ENCODE assay signal across 26 cellular contexts in genomic region chr7:138129551-138130165, GRCh38. TPM values are rescaled to one million over a fixed set of nuclear protein-coding genes. Genes with fewer than 3 reads are reported as not detected.
A peak's percentile ranks its signal among the peaks of the same experiment; 100 is the strongest.
DNase-seq lines count a peak whose midpoint lies in the region; ATAC-seq, FAIRE-seq and TF ChIP-seq lines count a peak whose summit lies in the region.
"Had no signal": no experiment of that assay in that cellular context is flagged by ENCODE, and none has a peak within 500 bp of the region (broad histone marks: within the 10 kb centered on the region; RNA-seq: fewer than 3 reads in every experiment).

No MANE protein-coding gene starts in this region.

- H3K18ac ChIP-seq in H1 (ENCODE audit: extremely low read depth, low read length), result no peak overlapping the region
- H3K18ac ChIP-seq in trophoblast cell (ENCODE audit: low read length), result no peak overlapping the region

- H4K91ac ChIP-seq in H1 (replicated peaks; ENCODE audit: insufficient read length, low read length) (no peak overlapping the region), trophoblast cell (ENCODE audit: low read depth, low read length) (no peak overlapping the region)

- H3K56ac ChIP-seq in H1 (replicated peaks; ENCODE audit: insufficient read length, low read depth, low read length), result no peak overlapping the region

- H2BK20ac ChIP-seq in H1 (ENCODE audit: low read length), result peak overlapping the region; percentile 72; the same call in 1 of the 2 replicates

- CTCF ChIA-PET in HepG2 (lab: Yijun Ruan, JAX; ENCODE audit: low intra/inter-chr PET ratio, low total read pairs) (no interaction called here), H1 (lab: Charles Lee; ENCODE audit: partially characterized antibody) (no interaction called here)

- H3K23me2 ChIP-seq in H1 (ENCODE audit: low read depth, low read length), result peaks cover 1% of the 10 kb centered on the region; the same call in 1 of the 2 replicates

- TF ChIP-seq CTCF in HepG2 (CRISPR knock-in tag; IDR thresholded peaks at IDR 0.05) (no peak), right lobe of liver (IDR thresholded peaks at IDR 0.05) (no peak), H1 (IDR thresholded peaks at IDR 0.05; ENCODE audit: control extremely low read depth in 1 of 3, insufficient read depth in 1 of 3, low read depth in 1 of 3, low read length in 3 of 3) (no peak)

- no peaks in the 10 kb centered on the region for H3K79me2 ChIP-seq in HepG2 (ENCODE audit: insufficient read depth, low read length)
- H3K79me2 ChIP-seq in H1 (ENCODE audit: control insufficient read depth in 1 of 2, insufficient read depth in 2 of 2, low read length in 2 of 2), result no peaks in the 10 kb centered on the region
- no peaks in the 10 kb centered on the region for H3K79me2 ChIP-seq in trophoblast cell (ENCODE audit: control insufficient read depth, insufficient read depth, low read length, poor library complexity)

- H3K9ac ChIP-seq in HepG2 (ENCODE audit: insufficient read depth, low read depth, low read length) (no peak overlapping the region), H1 (replicated peaks in 1 of 4; ENCODE audit: extremely low read depth in 1 of 4, low read depth in 3 of 4, low read length in 3 of 4) (no peak overlapping the region), trophoblast cell (ENCODE audit: low read length) (no peak overlapping the region)
- H3K9ac ChIP-seq: GM23248 had no signal

- H3K79me1 ChIP-seq in H1 (ENCODE audit: low read depth, low read length) (no peaks in the 10 kb centered on the region), trophoblast cell (ENCODE audit: low read length) (peaks cover 5% of the 10 kb centered on the region)

- FAIRE-seq in HepG2 (lab: Jason Lieb, UNC) (no peak), H1 (lab: Jason Lieb, UNC) (no peak)
- FAIRE-seq: A204.1, GM12892, GM19239 had no signal

- TF ChIP-seq RAD21 in HepG2 (CRISPR knock-in tag; IDR thresholded peaks at IDR 0.05) (no peak), H1 (IDR thresholded peaks at IDR 0.05 in 1 of 2, conservative IDR thresholded peaks at IDR 0.05 in 1 of 2; ENCODE audit: low read depth in 2 of 2, low read length in 2 of 2) (no peak)

- H3K4me1 ChIP-seq in HepG2 (ENCODE audit: insufficient read depth, low read length), result peaks cover 17% of the 10 kb centered on the region
- H3K4me1 ChIP-seq in right lobe of liver, result peaks cover 0 to 8% (median 0%) of the 10 kb centered on the region in 4 donors
- H3K4me1 ChIP-seq in H1 (replicated peaks in 1 of 4; ENCODE audit: control insufficient read depth in 3 of 4, insufficient read depth in 4 of 4, low read length in 3 of 4), result peaks cover 0 to 3% (median 0%) of the 10 kb centered on the region in 4 experiments; a peak in 1 of 7 replicates
- H3K4me1 ChIP-seq in trophoblast cell (ENCODE audit: control insufficient read depth in 1 of 2, insufficient read depth in 2 of 2, low read length in 2 of 2), result peaks cover 2 to 11% of the 10 kb centered on the region in 2 experiments

- WGBS in HepG2 (ENCODE audit: low lambda C conversion rate), result 94% methylated on average over 3 of the region's 3 CpGs
- WGBS in right lobe of liver (ENCODE audit: insufficient coverage, low coverage, low lambda C conversion rate, missing lambda C conversion rate), result 100% methylated on average over 2 of the region's 3 CpGs
- WGBS in H1 (ENCODE audit: extremely low coverage in 1 of 2, insufficient coverage in 1 of 2, insufficient read length in 1 of 2, insufficient replicate concordance in 2 of 2, low coverage in 1 of 2, low lambda C conversion rate in 2 of 2, missing lambda C conversion rate in 1 of 2), 2 experiments, result 84% methylated on average over 3 of the region's 3 CpGs; no CpG with 5 or more reads in 1 of the 2 experiments
- no CpG with 5 or more reads among the region's 3 CpGs for WGBS in trophoblast cell (ENCODE audit: extremely low coverage, insufficient coverage, insufficient read length)

- H2BK5ac ChIP-seq in H1 (ENCODE audit: low read depth, low read length) (no peak overlapping the region), trophoblast cell (ENCODE audit: low read depth, low read length, poor library complexity) (no peak overlapping the region)

- H2BK12ac ChIP-seq in H1 (ENCODE audit: low read depth, low read length) (no peak overlapping the region), trophoblast cell (ENCODE audit: low read length) (no peak overlapping the region)

- no peak overlapping the region for H4K12ac ChIP-seq in trophoblast cell (ENCODE audit: low read depth, low read length)

- H3K27me3 ChIP-seq in HepG2 (ENCODE audit: control insufficient read depth in 1 of 2, insufficient read depth in 2 of 2, low read length in 2 of 2) (no peaks in the 10 kb centered on the region), right lobe of liver (no peaks in the 10 kb centered on the region), H1 (replicated peaks in 1 of 4; ENCODE audit: control insufficient read depth in 3 of 4, extremely low read depth in 1 of 4, insufficient read depth in 3 of 4, low read length in 3 of 4) (no peaks in the 10 kb centered on the region; a peak in 1 of 7 replicates), trophoblast cell (ENCODE audit: insufficient read depth, low read length) (no peaks in the 10 kb centered on the region)

- no peak overlapping the region for H2AK5ac ChIP-seq in H1 (ENCODE audit: low read depth, low read length)
- H2AK5ac ChIP-seq in trophoblast cell (ENCODE audit: low read length), result peak overlapping the region; percentile 41

- H3K23ac ChIP-seq in H1 (ENCODE audit: insufficient read length) (no peak overlapping the region), trophoblast cell (ENCODE audit: low read length) (no peak overlapping the region)

- H4K5ac ChIP-seq in H1 (ENCODE audit: insufficient read length, low read depth, low read length), result no peak overlapping the region

- H2BK120ac ChIP-seq in H1 (replicated peaks; ENCODE audit: low read depth, low read length) (no peak overlapping the region), trophoblast cell (ENCODE audit: insufficient read depth, low read length, poor library complexity) (no peak overlapping the region)

- H3K36me3 ChIP-seq in HepG2 (replicated peaks in 1 of 2; ENCODE audit: control insufficient read depth in 1 of 2, insufficient read depth in 2 of 2, low read length in 2 of 2) (no peaks in the 10 kb centered on the region), right lobe of liver (no peaks in the 10 kb centered on the region), H1 (ENCODE audit: control insufficient read depth in 2 of 4, insufficient read depth in 4 of 4, low read length in 3 of 4) (no peaks in the 10 kb centered on the region), trophoblast cell (ENCODE audit: control insufficient read depth in 1 of 2, insufficient read depth in 2 of 2, low read length in 2 of 2) (peaks cover 2 to 4% of the 10 kb centered on the region in 2 experiments)

- no peak overlapping the region for H3K14ac ChIP-seq in H1 (ENCODE audit: insufficient read length)
- no peak overlapping the region for H3K14ac ChIP-seq in trophoblast cell (ENCODE audit: low read length)

- ATAC-seq in HepG2 (no peak), right lobe of liver (no peak)
- ATAC-seq: HCT116 had no signal

- no peak for DNase-seq in HepG2 (ENCODE audit: low spot score)
- no peak for DNase-seq in right lobe of liver
- DNase-seq in H1 (ENCODE audit: low read depth in 1 of 2, low spot score in 2 of 2), result no peak
- no peak for DNase-seq in trophoblast cell
- DNase-seq in nucleus accumbens (lab: John Stamatoyannopoulos, UW), result no peak
- DNase-seq in kidney tubule cell (ENCODE audit: low spot score), result no peak
- DNase-seq: ACHN; C1 segment of cervical spinal cord; Calu3; CD4-positive, alpha-beta memory T cell; COR-L47; DMS53; DMS79 treated with DMSO at 0.1 percent for 48 hours; GF-D8; GM23248; H9; HFFc6 had no signal

- H3K4me2 ChIP-seq in HepG2 (ENCODE audit: low read depth, low read length) (no peak overlapping the region), H1 (ENCODE audit: insufficient read depth in 1 of 2, low read depth in 2 of 2, low read length in 2 of 2) (no peak overlapping the region), trophoblast cell (ENCODE audit: low read length) (no peak overlapping the region)

- intact Hi-C loops in HepG2 (cut with micrococcal nuclease; ENCODE audit: unreplicated experiment), result no loop called here
- intact Hi-C loops in right lobe of liver (cut with DNase I), result no loop called here

- H3K9me3 ChIP-seq in HepG2 (ENCODE audit: low read length) (no peaks in the 10 kb centered on the region), right lobe of liver (no peaks in the 10 kb centered on the region), H1 (ENCODE audit: insufficient read depth in 2 of 2, low read depth in 1 of 2, low read length in 1 of 2) (peaks cover 13 to 18% of the 10 kb centered on the region in 2 experiments; a peak in 3 of 4 replicates), trophoblast cell (ENCODE audit: insufficient read depth, low read depth, low read length) (peaks cover 7% of the 10 kb centered on the region)

- BruUV-seq in HepG2 (replicated peaks; lab: Mats Ljungman, UMichigan), result no TSS peak

- H3K4ac ChIP-seq in H1 (replicated peaks; ENCODE audit: insufficient read length, low read depth, low read length), result no peak overlapping the region
- no peak overlapping the region for H3K4ac ChIP-seq in trophoblast cell (ENCODE audit: low read depth, low read length)

- in situ Hi-C loops in HepG2 (cut with HindIII; ENCODE audit: extremely low pct_ligation_motif_present, low pct_unique_long_range_greater_than_20kb), result no loop called here

- H3K4me3 ChIP-seq in HepG2 (replicated peaks in 1 of 3; ENCODE audit: insufficient read depth in 1 of 3, low read depth in 2 of 3, low read length in 3 of 3), result no peak overlapping the region
- H3K4me3 ChIP-seq in right lobe of liver, result no peak overlapping the region
- no peak overlapping the region for H3K4me3 ChIP-seq in H1 (ENCODE audit: extremely low read depth in 1 of 4, insufficient read depth in 2 of 4, low read depth in 3 of 4, low read length in 4 of 4)
- no peak overlapping the region for H3K4me3 ChIP-seq in trophoblast cell (ENCODE audit: low read depth, low read length)
- H3K4me3 ChIP-seq: GM23248 had no signal

- POLR2A ChIA-PET in HepG2 (lab: Yijun Ruan, JAX), result no interaction called here
- POLR2A ChIA-PET in H1 (lab: Charles Lee; ENCODE audit: partially characterized antibody), result no interaction called here

- no peak overlapping the region for H2AFZ ChIP-seq in HepG2 (ENCODE audit: low read length)
- no peak overlapping the region for H2AFZ ChIP-seq in H1 (ENCODE audit: low read length)
- no peak overlapping the region for H2AFZ ChIP-seq in trophoblast cell (ENCODE audit: insufficient read depth, low read length, poor library complexity)
- H2AFZ ChIP-seq: GM23248 had no signal

- TF ChIP-seq EP300 in HepG2 (IDR thresholded peaks at IDR 0.05; ENCODE audit: low read depth in 2 of 2, low read length in 2 of 2), result no peak
- no peak for TF ChIP-seq EP300 in HepG2 (CRISPR knock-in tag; IDR thresholded peaks at IDR 0.05; ENCODE audit: borderline replicate concordance)
- no peak for TF ChIP-seq EP300 in H1 (IDR thresholded peaks at IDR 0.05; ENCODE audit: borderline replicate concordance in 1 of 2, low read depth in 2 of 2, low read length in 2 of 2)

- H2BK15ac ChIP-seq in H1 (ENCODE audit: low read length), result no peak overlapping the region

- H4K8ac ChIP-seq in H1 (ENCODE audit: extremely low read depth, insufficient read depth, low read length), result no peak overlapping the region
- no peak overlapping the region for H4K8ac ChIP-seq in trophoblast cell (ENCODE audit: low read depth, low read length)

- TF ChIP-seq POLR2A in HepG2 (IDR thresholded peaks at IDR 0.05; ENCODE audit: insufficient read depth in 1 of 2, low read depth in 2 of 2, low read length in 2 of 2) (no peak), right lobe of liver (IDR thresholded peaks at IDR 0.05) (no peak), H1 (IDR thresholded peaks at IDR 0.05; ENCODE audit: control extremely low read depth in 1 of 2, low read depth in 2 of 2, low read length in 2 of 2) (no peak)

- no peak overlapping the region for H3K27ac ChIP-seq in HepG2 (ENCODE audit: extremely low read length, insufficient read depth, low read length)
- no peak overlapping the region for H3K27ac ChIP-seq in right lobe of liver
- no peak overlapping the region for H3K27ac ChIP-seq in H1 (ENCODE audit: low read depth, low read length)
- no peak overlapping the region for H3K27ac ChIP-seq in trophoblast cell (ENCODE audit: low read depth, low read length)
- H3K27ac ChIP-seq: 22Rv1, GM23248 had no signal

- H4K20me1 ChIP-seq in HepG2 (ENCODE audit: insufficient read depth, low read length) (no peaks in the 10 kb centered on the region), H1 (replicated peaks in 1 of 2; ENCODE audit: control insufficient read depth in 1 of 2, insufficient read depth in 2 of 2, low read length in 2 of 2) (no peaks in the 10 kb centered on the region)

RNA-seq across cellular contexts. Expression of gene AKR1D1, which starts 53.4 kb away (rescaled TPM):
- total RNA-seq in HepG2 (2016; rRNA removed; fragmentation: Illumina TruSeq; extraction: Trizol) (37.0 and 59.5 TPM in 2 replicates), right lobe of liver (100 to 1,000 TPM in 2 of 6 experiments, 10 to 100 TPM in 4; 43.8 to 332 (median 93.6) TPM)
- total RNA-seq in HepG2 (2016; cell fraction: cytosol; rRNA removed; fragmentation: Illumina TruSeq; extraction: Trizol; ENCODE audit: low read depth), result 14.5 and 15.5 TPM in 2 replicates
- 38.3 and 59.0 TPM in 2 replicates for total RNA-seq in HepG2 (2016; cell fraction: insoluble cytoplasmic fraction; rRNA removed; fragmentation: Illumina TruSeq; extraction: Trizol)
- total RNA-seq in HepG2 (2016; cell fraction: membrane; rRNA removed; fragmentation: Illumina TruSeq; extraction: Trizol), result 36.5 and 40.0 TPM in 2 replicates
- total RNA-seq in HepG2 (2016; cell fraction: nucleus; rRNA removed; fragmentation: Illumina TruSeq; extraction: Trizol), result 15.6 and 17.5 TPM in 2 replicates
- polyA plus RNA-seq in HepG2 (2011; rRNA removed) (6.8 and 6.9 TPM in 2 replicates), H1 (2011; rRNA removed) (not detected in 2 replicates)
- 4.4 and 5.3 TPM in 2 replicates for polyA plus RNA-seq in HepG2 (2011; cell fraction: cytosol; rRNA removed)
- polyA plus RNA-seq in HepG2 (2011; cell fraction: nucleus; rRNA removed), result 1.9 and 2.3 TPM in 2 replicates
- polyA plus RNA-seq in HepG2 (2012), result 7.1 and 20.6 TPM in 2 replicates
- 8.2 and 8.7 TPM in 2 replicates for polyA plus RNA-seq in HepG2 (2016; cell fraction: cytosol; fragmentation: Illumina TruSeq; extraction: Trizol; ENCODE audit: low read depth)
- polyA plus RNA-seq in HepG2 (2016; cell fraction: insoluble cytoplasmic fraction; fragmentation: Illumina TruSeq; extraction: Trizol; ENCODE audit: low read depth), result 46.7 and 52.6 TPM in 2 replicates
- 22.8 and 27.5 TPM in 2 replicates for polyA plus RNA-seq in HepG2 (2016; cell fraction: membrane; fragmentation: Illumina TruSeq; extraction: Trizol; ENCODE audit: low read depth)
- 15.6 and 18.9 TPM in 2 replicates for polyA plus RNA-seq in HepG2 (2016; cell fraction: nucleus; fragmentation: Illumina TruSeq; extraction: Trizol; ENCODE audit: insufficient read depth, low read depth)
- polyA minus RNA-seq in HepG2 (2011; rRNA and poly(A)+ RNA removed; ENCODE audit: low replicate concordance), result 3.4 TPM in 1 of 2 replicates, not detected in the other
- 5.2 and 7.2 TPM in 2 replicates for polyA minus RNA-seq in HepG2 (2011; cell fraction: cytosol; rRNA and poly(A)+ RNA removed)
- polyA minus RNA-seq in HepG2 (2011; cell fraction: nucleus; rRNA and poly(A)+ RNA removed), result 2.2 and 5.1 TPM in 2 replicates
- not detected in 2 replicates for total RNA-seq in H1 (2021; fragmentation: NEBNext Ultra II Directional; extraction: Animal tissue kit (Norgen Biotek cat#: 25700))
- polyA plus RNA-seq in H1 (2011; cell fraction: cytosol; rRNA removed), result 0.03 TPM
- polyA plus RNA-seq in H1 (2011; cell fraction: nucleus; rRNA removed), result not detected
- polyA plus RNA-seq in H1 (2012, experiment 1 of 2), result not detected in 4 replicates
- not detected for polyA plus RNA-seq in H1 (2012, experiment 2 of 2)
- polyA plus RNA-seq in H1 (2013, experiment 1 of 2), result 0.06 TPM
- 0.13 TPM for polyA plus RNA-seq in H1 (2013, experiment 2 of 2)
- 0.16 and 0.20 TPM in 2 replicates for polyA minus RNA-seq in H1 (2011; rRNA and poly(A)+ RNA removed)
- polyA minus RNA-seq in H1 (2011; cell fraction: cytosol; rRNA and poly(A)+ RNA removed), result not detected
- not detected for polyA minus RNA-seq in H1 (2011; cell fraction: nucleus; rRNA and poly(A)+ RNA removed)
- polyA plus RNA-seq in trophoblast cell (2013), result 1.1 and 1.2 TPM in 2 replicates
- total RNA-seq: Calu3; CD4-positive, alpha-beta memory T cell; Daoy; G401; GM23248; H4 had no signal
- polyA plus RNA-seq: BJ; CD4-positive, alpha-beta memory T cell; GM23248 had no signal

Comparison
In these comparisons a context has a peak if more than half of its experiments do, and no peak if none do; other contexts are left out.
1. RNA of gene AKR1D1, which starts 53.4 kb away (total RNA-seq): 43.8 to 332 TPM in right lobe of liver and 14.5 to 59.5 TPM in HepG2; not detected in H1; every median in the first group is over 10 times any median in the second.
2. Of the 41 proteins assayed by ChIP-seq in both HepG2 and H1: peak only in HepG2: none; only in H1: none; in both: MAFK; in neither: 40.